In the genomic region with DNA sequence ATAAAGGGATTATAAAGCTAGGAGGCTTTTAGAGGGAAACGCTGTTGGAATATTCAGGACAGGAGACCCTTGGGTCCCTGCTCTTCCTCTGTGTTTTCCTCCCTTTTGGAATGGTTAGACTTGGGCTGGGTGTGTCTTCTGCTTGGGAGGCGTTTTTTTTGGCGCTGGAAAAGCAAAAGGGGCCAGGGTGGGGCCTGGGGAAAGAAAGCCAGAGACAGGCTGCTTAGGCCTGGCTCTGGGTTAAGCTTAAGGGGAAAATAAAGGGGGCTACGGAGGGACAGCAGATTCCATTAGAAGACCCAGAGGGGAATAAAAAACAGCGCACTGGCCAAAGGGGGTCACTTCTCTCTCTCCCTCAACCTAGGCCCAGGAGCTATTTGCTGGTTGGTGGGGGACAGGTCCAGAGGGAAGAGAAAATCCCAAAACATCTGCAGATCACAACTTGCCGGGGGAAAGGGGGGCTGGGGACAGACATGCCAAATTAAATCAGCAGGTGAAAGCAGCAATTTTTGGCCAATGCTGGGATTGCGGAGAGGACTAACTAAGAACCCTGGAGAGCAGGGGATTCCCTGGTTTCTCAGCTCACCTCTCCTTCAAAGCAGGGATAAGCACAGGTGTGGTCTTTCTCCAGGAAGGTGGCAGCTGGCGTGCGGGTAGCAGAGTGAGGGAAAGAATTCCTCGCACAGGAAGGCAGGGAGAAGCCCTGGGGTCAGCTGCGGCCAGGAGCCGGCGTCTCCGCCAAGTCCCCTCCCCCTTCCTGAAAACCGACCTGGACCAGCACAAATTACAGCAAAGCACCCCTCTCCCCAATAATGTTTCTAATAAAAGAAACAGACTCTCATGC, we compare ENCODE assay signal across 8 cellular contexts.
DNase-seq lines count a peak whose midpoint lies in the region; ATAC-seq, FAIRE-seq and TF ChIP-seq lines count a peak whose summit lies in the region.

No MANE protein-coding gene starts in this region.

- BruUV-seq in IMR-90 (replicated peaks; lab: Mats Ljungman, UMichigan), result no TSS peak
- BruUV-seq in K562 (replicated peaks; lab: Mats Ljungman, UMichigan), result no TSS peak

- H4K20me1 ChIP-seq in BLaER1, result peaks cover 55% of the 10 kb centered on the region
- H4K20me1 ChIP-seq in IMR-90 (ENCODE audit: insufficient read depth, low read length), result no peaks in the 10 kb centered on the region; the same call in 1 of the 2 replicates
- H4K20me1 ChIP-seq in K562 (replicated peaks; ENCODE audit: control insufficient read depth, insufficient read depth, low read length), result no peaks in the 10 kb centered on the region; the same call in 1 of the 2 replicates

- no peak overlapping the region for H4K5ac ChIP-seq in IMR-90 (ENCODE audit: low read depth, low read length)

- intact Hi-C loops in IMR-90 (cut with micrococcal nuclease) (loop anchor here (5.0 to 10.0 kb wide), 4 partner anchors 203 to 1179 kb away; no protein-coding TSS in a partner anchor), K562 (cut with micrococcal nuclease) (loop anchor here (5.0 to 10.0 kb wide), 3 partner anchors 82 to 1179 kb away; a partner anchor contains a TSS)

- H2BK20ac ChIP-seq in IMR-90 (ENCODE audit: low read depth, low read length), result no peak overlapping the region

- no peak overlapping the region for H2BK5ac ChIP-seq in IMR-90 (ENCODE audit: low read depth, low read length, poor library complexity, severe bottlenecking)

- dilution Hi-C loops in IMR-90 (cut with HindIII; ENCODE audit: low sequenced_read_pairs, unreplicated experiment), result no loop called here

- TF ChIP-seq POLR2A in IMR-90 (IDR thresholded peaks at IDR 0.05; ENCODE audit: low read depth, low read length) (no peak), K562 (conservative IDR thresholded peaks at IDR 0.05) (no peak)

- H3K36me3 Mint-ChIP-seq in stimulated activated memory B cell treated with anti-CD40 and anti-IgM and Interleukin-4, amounts not matched to agents 10 μg/mL and 1 μg/mL and 100 μg/mL, for 72 hours, result no peaks in the 10 kb centered on the region

- H3K9ac ChIP-seq in BLaER1, result peak overlapping the region; percentile 85
- H3K9ac ChIP-seq in IMR-90 (ENCODE audit: low read depth, low read length), result peak overlapping the region; percentile 33
- H3K9ac ChIP-seq in K562 (ENCODE audit: insufficient read depth in 1 of 2, low read depth in 2 of 2, low read length in 2 of 2), result peak overlapping the region; percentile 68 to 99

- H3K56ac ChIP-seq in IMR-90 (ENCODE audit: extremely low read depth, insufficient read depth, low read length), result no peak overlapping the region

- H2AK9ac ChIP-seq in IMR-90 (replicated peaks; ENCODE audit: low read depth, low read length, poor library complexity), result peak overlapping the region; percentile 7

- H3K27ac ChIP-seq in BLaER1 (no peak overlapping the region), IMR-90 (ENCODE audit: insufficient read depth, low read length) (no peak overlapping the region), K562 (ENCODE audit: extremely low read depth, low read depth, low read length) (peak overlapping the region; percentile 94; the same call in 2 of the 3 replicates)

- DNase-seq in IMR-90, result no peak
- peak in 3 of 4 experiments; percentile 27 to 44 (median 38) for DNase-seq in K562 (ENCODE audit: extremely low read depth in 1 of 4, low spot score in 3 of 4)
- peak; percentile 68 for DNase-seq in islet precursor cell
- no peak for DNase-seq in SW 1271 (lab: John Stamatoyannopoulos, UW)
- DNase-seq in kidney glomerular epithelial cell (lab: John Stamatoyannopoulos, UW), result no peak

- H3K79me1 ChIP-seq in IMR-90 (ENCODE audit: low read depth in 1 of 2, low read length in 2 of 2), result no peaks in the 10 kb centered on the region

- TF ChIP-seq CTCF in IMR-90 (conservative IDR thresholded peaks at IDR 0.05; ENCODE audit: low read depth, low read length) (no peak), K562 (IDR thresholded peaks at IDR 0.05 in 2 of 3, conservative IDR thresholded peaks at IDR 0.05 in 1 of 3; ENCODE audit: insufficient read depth in 2 of 3, low read depth in 1 of 3, low read length in 3 of 3) (no peak)

- TF ChIP-seq RAD21 in IMR-90 (IDR thresholded peaks at IDR 0.05; ENCODE audit: low read length) (no peak), K562 (CRISPR knock-in tag; conservative IDR thresholded peaks at IDR 0.05 in 1 of 2, IDR thresholded peaks at IDR 0.05 in 1 of 2) (no peak)

- 0 out of 2 replicates have a peak overlapping the region, but pooled peaks have one; percentile 19 for H3K23ac ChIP-seq in IMR-90 (ENCODE audit: low read depth, low read length)

- FAIRE-seq in K562 (lab: Jason Lieb, UNC), result no peak

- no peak overlapping the region for H2BK120ac ChIP-seq in IMR-90 (ENCODE audit: low read depth, low read length)

- H3K4me3 Mint-ChIP-seq in stimulated activated memory B cell treated with anti-CD40 and anti-IgM and Interleukin-4, amounts not matched to agents 10 μg/mL and 1 μg/mL and 100 μg/mL, for 72 hours, result peak overlapping the region; percentile 99

- H3K79me2 ChIP-seq in K562 (ENCODE audit: control insufficient read depth, insufficient read depth, low read length), result peaks cover 49% of the 10 kb centered on the region

- H3K4me1 Mint-ChIP-seq in stimulated activated memory B cell treated with anti-CD40 and anti-IgM and Interleukin-4, amounts not matched to agents 10 μg/mL and 1 μg/mL and 100 μg/mL, for 72 hours, result peaks cover 58% of the 10 kb centered on the region

- no peaks in the 10 kb centered on the region for H3K27me3 Mint-ChIP-seq in stimulated activated memory B cell treated with anti-CD40 and anti-IgM and Interleukin-4, amounts not matched to agents 10 μg/mL and 1 μg/mL and 100 μg/mL, for 72 hours

- peak overlapping the region; percentile 76 for H3K4me3 ChIP-seq in BLaER1
- peak overlapping the region; percentile 58 for H3K4me3 ChIP-seq in IMR-90 (ENCODE audit: insufficient read depth, low read depth, low read length)
- peak overlapping the region; percentile 80 for H3K4me3 ChIP-seq in K562

- H3K27ac Mint-ChIP-seq in stimulated activated memory B cell treated with anti-CD40 and anti-IgM and Interleukin-4, amounts not matched to agents 10 μg/mL and 1 μg/mL and 100 μg/mL, for 72 hours, result peak overlapping the region; percentile 98

- H3K14ac ChIP-seq in IMR-90 (replicated peaks; ENCODE audit: low read depth, low read length), result no peak overlapping the region

- H3K9me1 ChIP-seq in IMR-90 (ENCODE audit: insufficient read depth, low read length), result no peaks in the 10 kb centered on the region
- no peaks in the 10 kb centered on the region for H3K9me1 ChIP-seq in K562 (ENCODE audit: control insufficient read depth, insufficient read depth, low read length)

- H3K18ac ChIP-seq in IMR-90 (ENCODE audit: low read depth, low read length), result no peak overlapping the region; the same call in 1 of the 2 replicates

- no peak overlapping the region for H4K91ac ChIP-seq in IMR-90 (ENCODE audit: insufficient read depth, low read depth, low read length)

- in situ Hi-C loops in IMR-90 (cut with MboI; ENCODE audit: low sequenced_read_pairs) (loop anchor here (5.0 to 10.0 kb wide), 2 partner anchors 142 to 359 kb away; a partner anchor contains a TSS), K562 (cut with MboI) (loop anchor here (5.0 to 25.0 kb wide), 4 partner anchors 147 to 1172 kb away; a partner anchor contains a TSS)

- ATAC-seq in IMR-90 (ENCODE audit: low read depth) (no peak), K562 (no peak), esophagus mucosa (no peak)
- ATAC-seq in stimulated activated memory B cell treated with anti-CD40 and anti-IgM and Interleukin-4, amounts not matched to agents 10 μg/mL and 1 μg/mL and 100 μg/mL, for 72 hours, result no peak

- no peak overlapping the region for H2AK5ac ChIP-seq in IMR-90 (ENCODE audit: low read depth, low read length)

- H3K4ac ChIP-seq in IMR-90 (ENCODE audit: low read depth, low read length), result no peak overlapping the region

- no CpG with 5 or more reads among the region's 15 CpGs for WGBS in IMR-90 (ENCODE audit: extremely low coverage in 2 of 2, insufficient read length in 1 of 2), 2 experiments
- 20% methylated on average over 15 of the region's 15 CpGs for WGBS in K562 (ENCODE audit: insufficient coverage, low coverage, missing lambda C conversion rate)

- H3K9me3 ChIP-seq in BLaER1 (no peaks in the 10 kb centered on the region), IMR-90 (ENCODE audit: control insufficient read depth, insufficient read depth, low read length) (no peaks in the 10 kb centered on the region), K562 (replicated peaks; ENCODE audit: control insufficient read depth, insufficient read depth, low read depth, low read length) (no peaks in the 10 kb centered on the region)

- H3K4me1 ChIP-seq in BLaER1 (peaks cover 39% of the 10 kb centered on the region), IMR-90 (ENCODE audit: control insufficient read depth, insufficient read depth, low read length) (peaks cover 4% of the 10 kb centered on the region; the same call in 1 of the 2 replicates), K562 (replicated peaks in 1 of 2; ENCODE audit: control insufficient read depth in 2 of 2, insufficient read depth in 2 of 2, low read length in 2 of 2) (peaks cover 18 to 27% of the 10 kb centered on the region in 2 experiments; a peak in 4 of 5 replicates)

- no peak for TF ChIP-seq EP300 in K562 (IDR thresholded peaks at IDR 0.05; ENCODE audit: low read length)

- H3K9me3 Mint-ChIP-seq in stimulated activated memory B cell treated with anti-CD40 and anti-IgM and Interleukin-4, amounts not matched to agents 10 μg/mL and 1 μg/mL and 100 μg/mL, for 72 hours, result no peaks in the 10 kb centered on the region

- H2AFZ ChIP-seq in IMR-90 (replicated peaks; ENCODE audit: low read length, poor library complexity) (peak overlapping the region; percentile 5), K562 (ENCODE audit: low read depth, low read length) (peak overlapping the region; percentile 74)

- POLR2A ChIA-PET in IMR-90 (lab: Charles Lee; ENCODE audit: unreplicated experiment) (no interaction called here), K562 (lab: Yijun Ruan, JAX) (interaction anchor here (0.6 to 2.4 kb wide), 11 partner anchors 8 to 622 kb away, joined by 3 to 14 read pairs (median 3); no protein-coding TSS in a partner anchor)

- CTCF ChIA-PET in IMR-90 (lab: Yijun Ruan, JAX) (no interaction called here), K562 (lab: Yijun Ruan, JAX; ENCODE audit: low intra/inter-chr PET ratio) (interaction anchor here (0.6 kb wide), 1 partner anchor 209 kb away, joined by 3 read pairs; no protein-coding TSS in a partner anchor)

- H3K27me3 ChIP-seq in BLaER1 (no peaks in the 10 kb centered on the region), IMR-90 (ENCODE audit: control insufficient read depth, insufficient read depth, low read length) (peaks cover 5% of the 10 kb centered on the region; the same call in 1 of the 2 replicates), K562 (ENCODE audit: control insufficient read depth in 2 of 2, insufficient read depth in 2 of 2, low read length in 2 of 2) (no peaks in the 10 kb centered on the region)

- no peak overlapping the region for H2BK15ac ChIP-seq in IMR-90 (ENCODE audit: low read depth, low read length)

- H4K8ac ChIP-seq in IMR-90 (ENCODE audit: low read depth in 2 of 2, low read length in 2 of 2), result peak overlapping the region in 1 of 2 experiments; percentile 13; a peak in 1 of 4 replicates

- no peaks in the 10 kb centered on the region for H3K36me3 ChIP-seq in BLaER1
- no peaks in the 10 kb centered on the region for H3K36me3 ChIP-seq in IMR-90 (ENCODE audit: control insufficient read depth, insufficient read depth, low read length)
- no peaks in the 10 kb centered on the region for H3K36me3 ChIP-seq in K562 (ENCODE audit: control insufficient read depth, insufficient read depth, low read length)

- peak overlapping the region; percentile 92 for H3K4me2 ChIP-seq in BLaER1
- H3K4me2 ChIP-seq in IMR-90 (ENCODE audit: low read depth, low read length), result peak overlapping the region; percentile 80
- peak overlapping the region; percentile 88 for H3K4me2 ChIP-seq in K562 (ENCODE audit: insufficient read depth, low read length)

Comparison
In these comparisons a context has a peak if more than half of its experiments do, and no peak if none do; other contexts are left out.
1. H3K9ac ChIP-seq: peak in every context shown above with its lines; median percentile 85 in BLaER1; 84 in K562; 33 in IMR-90.
2. DNase-seq: peak in K562 (3 of 4) and islet precursor cell (single experiment); none in IMR-90 (single experiment), SW 1271 (0 of 2) and kidney glomerular epithelial cell (single experiment).
3. Peak in every context shown above with its lines, with median percentiles within 50 percentile points of each other: H3K4me2 ChIP-seq and H3K4me3 ChIP-seq.